ENCODE assay signal across 1 cellular context in genomic region chr14:102064590-102064989, GRCh38.
TF ChIP-seq lines count a peak whose summit lies in the region.
"Not testable (repeated sequence)": the region's sequence is repeated elsewhere in the genome, so short reads cannot be mapped to it uniquely, and the experiment has no call there.

No MANE protein-coding gene starts in this region.

TF ChIP-seq in K562, 482 proteins besides CTCF, POLR2A, EP300 and RAD21:
- TF ChIP-seq NR4A1 (CRISPR knock-in tag; IDR thresholded peaks at IDR 0.05); ID3 (CRISPR knock-in tag; IDR thresholded peaks at IDR 0.05); NR2C1 (IDR thresholded peaks at IDR 0.05); ZNF740 (CRISPR knock-in tag; IDR thresholded peaks at IDR 0.05): not testable (repeated sequence)
- TF ChIP-seq NR4A1 (tag; IDR thresholded peaks at IDR 0.05), result 0 out of 2 replicates have a peak, but pooled peaks have one; percentile 59
- TF ChIP-seq IRF9 (tag; IDR thresholded peaks at IDR 0.05), result peak; percentile 73; the same call in 1 of the 2 replicates
- TF ChIP-seq PTRF (tag; IDR thresholded peaks at IDR 0.05), result peak; percentile 74; the same call in 1 of the 2 replicates
- TF ChIP-seq ID3 (tag; IDR thresholded peaks at IDR 0.05), result peak; percentile 68; the same call in 1 of the 2 replicates
- peak; percentile 46; the same call in 1 of the 2 replicates for TF ChIP-seq NR2C1 (tag; IDR thresholded peaks at IDR 0.05)
- peak; percentile 41; the same call in 1 of the 2 replicates for TF ChIP-seq DDX20 (tag; IDR thresholded peaks at IDR 0.05; ENCODE audit: low read depth)
- 0 out of 4 replicates have a peak, but pooled peaks of 1 of the 2 experiments have one; percentile 52 for TF ChIP-seq ZNF740 (tag; IDR thresholded peaks at IDR 0.05)
- TF ChIP-seq SMAD4 (CRISPR knock-in tag; conservative IDR thresholded peaks at IDR 0.05), result 0 out of 2 replicates have a peak, but pooled peaks have one; percentile 40
- TF ChIP-seq MEF2D (tag; conservative IDR thresholded peaks at IDR 0.05; ENCODE audit: low read depth), result peak; percentile 59; the same call in 1 of the 2 replicates
- peak; percentile 74 for TF ChIP-seq ZNF592 (IDR thresholded peaks at IDR 0.05)
- TF ChIP-seq PTTG1 (tag; IDR thresholded peaks at IDR 0.05; ENCODE audit: low read depth), result peak; percentile 62; the same call in 1 of the 2 replicates
- TF ChIP-seq DMBX1 (CRISPR knock-in tag; IDR thresholded peaks at IDR 0.05; ENCODE audit: borderline replicate concordance), result peak; percentile 65
